Comparison of ENCODE assay signal across 9 cellular contexts in the genomic region with DNA sequence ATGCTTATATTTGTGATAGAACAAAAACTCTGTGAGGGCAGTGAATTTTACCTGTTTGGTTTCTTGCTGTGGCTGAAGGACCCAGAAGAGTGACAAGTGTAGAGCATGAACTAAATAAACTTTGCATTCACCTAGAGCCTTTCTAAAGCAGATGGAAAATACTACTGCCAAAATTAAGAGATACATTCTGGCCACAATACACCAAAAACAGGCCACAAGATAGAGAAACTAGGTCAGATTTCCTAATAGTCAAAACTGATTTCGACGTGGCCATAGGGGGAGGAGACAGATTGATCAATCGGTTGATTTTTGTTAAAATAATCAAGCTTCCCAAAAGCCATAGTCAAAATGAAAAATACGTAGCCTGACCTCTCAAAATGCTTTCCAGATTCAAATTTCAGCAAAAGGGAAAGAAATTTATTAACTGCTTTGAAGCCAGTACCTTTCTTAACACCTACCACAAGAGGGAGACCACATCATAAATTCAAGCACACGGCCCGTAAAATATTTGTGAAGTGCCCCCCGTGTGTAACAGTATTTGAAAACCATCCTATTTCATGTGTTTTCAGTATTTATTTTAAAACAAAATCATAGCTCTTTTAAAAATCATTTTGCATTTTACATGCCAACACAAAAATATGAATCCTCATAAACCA.
DNase-seq lines count a peak whose midpoint lies in the region; ATAC-seq and TF ChIP-seq lines count a peak whose summit lies in the region.
"Had no signal": no experiment of that assay in that cellular context is flagged by ENCODE, and none has a peak within 500 bp of the region (broad histone marks: within the 10 kb centered on the region; RNA-seq: fewer than 3 reads in every experiment).

No MANE protein-coding gene starts in this region.

- no peak overlapping the region for H2AFZ ChIP-seq in SU-DHL-6 (ENCODE audit: low read depth, low read length, severe bottlenecking)

- peak; percentile 25; the same call in 1 of the 2 replicates for TF ChIP-seq RAD21 in Ishikawa (IDR thresholded peaks at IDR 0.05; ENCODE audit: low read depth)

- WGBS in lower leg skin, 2 donors: 37 to 38% methylated on average over 7 of the region's 7 CpGs

- no peaks in the 10 kb centered on the region for H3K36me3 ChIP-seq in SU-DHL-6 (ENCODE audit: low read length)
- H3K36me3 ChIP-seq: neutrophil had no signal

- no peaks in the 10 kb centered on the region for H3K79me2 ChIP-seq in SU-DHL-6 (ENCODE audit: insufficient read depth, low read length)

- intact Hi-C loops in lower leg skin (cut with DNase I; ENCODE audit: low total_unique reads): loop anchor here (2.0 kb wide), 1 partner anchor 27 kb away; no protein-coding TSS in a partner anchor

- no peaks in the 10 kb centered on the region for H3K9me3 ChIP-seq in SU-DHL-6 (ENCODE audit: insufficient read depth, low read length)
- H3K9me3 ChIP-seq: neutrophil had no signal

- H4K20me1 ChIP-seq in SU-DHL-6 (ENCODE audit: low read depth, low read length): no peaks in the 10 kb centered on the region

- H3K27ac ChIP-seq in C4-2B: no peak overlapping the region
- no peak overlapping the region for H3K27ac ChIP-seq in SU-DHL-6 (ENCODE audit: low read depth, low read length)
- H3K27ac ChIP-seq: neutrophil had no signal

- H3K4me3 ChIP-seq in SU-DHL-6 (ENCODE audit: insufficient read depth, low read length, poor library complexity, severe bottlenecking): no peak overlapping the region
- H3K4me3 ChIP-seq in lower leg skin (ENCODE audit: low read depth, poor library complexity, severe bottlenecking): no peak overlapping the region

- ATAC-seq in HG02981 (IDR thresholded peaks at IDR 0.05; ENCODE audit: unreplicated experiment) (no peak), GM19395 (IDR thresholded peaks at IDR 0.05; ENCODE audit: unreplicated experiment) (no peak), HG02678 (IDR thresholded peaks at IDR 0.05; ENCODE audit: unreplicated experiment) (no peak)

- TF ChIP-seq CTCF in C4-2B (conservative IDR thresholded peaks at IDR 0.05) (peak; percentile 22), SU-DHL-6 (IDR thresholded peaks at IDR 0.05; ENCODE audit: insufficient read depth, low read length, poor library complexity, severe bottlenecking) (peak; percentile 20), lower leg skin (IDR thresholded peaks at IDR 0.05) (no peak)

- no peak for TF ChIP-seq POLR2A in lower leg skin (IDR thresholded peaks at IDR 0.05)

- DNase-seq in iris pigment epithelial cell (ENCODE audit: low read depth) (peak; percentile 36), lower leg skin (ENCODE audit: low spot score in 2 of 2) (no peak)

- no peaks in the 10 kb centered on the region for H3F3A ChIP-seq in SU-DHL-6 (ENCODE audit: insufficient read depth)

- no peak overlapping the region for H3K9ac ChIP-seq in SU-DHL-6 (ENCODE audit: low read length)

- H3K27me3 ChIP-seq in SU-DHL-6 (ENCODE audit: low read length): no peaks in the 10 kb centered on the region

- H3K9me2 ChIP-seq in SU-DHL-6 (replicated peaks; ENCODE audit: insufficient read depth, low read length): no peaks in the 10 kb centered on the region

- TF ChIP-seq EP300 in Ishikawa (IDR thresholded peaks at IDR 0.05; ENCODE audit: borderline replicate concordance): no peak

- H3K4me2 ChIP-seq in SU-DHL-6 (ENCODE audit: low read depth, low read length, poor library complexity, severe bottlenecking): no peak overlapping the region

TF ChIP-seq in Ishikawa, 13 proteins besides CTCF, POLR2A, EP300 and RAD21:
- TF ChIP-seq, protein P1, sequence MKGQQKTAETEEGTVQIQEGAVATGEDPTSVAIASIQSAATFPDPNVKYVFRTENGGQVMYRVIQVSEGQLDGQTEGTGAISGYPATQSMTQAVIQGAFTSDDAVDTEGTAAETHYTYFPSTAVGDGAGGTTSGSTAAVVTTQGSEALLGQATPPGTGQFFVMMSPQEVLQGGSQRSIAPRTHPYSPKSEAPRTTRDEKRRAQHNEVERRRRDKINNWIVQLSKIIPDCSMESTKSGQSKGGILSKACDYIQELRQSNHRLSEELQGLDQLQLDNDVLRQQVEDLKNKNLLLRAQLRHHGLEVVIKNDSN (IDR thresholded peaks at IDR 0.05): no peak
- no peak for TF ChIP-seq CREB1 (IDR thresholded peaks at IDR 0.05; ENCODE audit: low read depth)
- TF ChIP-seq, protein P2, sequence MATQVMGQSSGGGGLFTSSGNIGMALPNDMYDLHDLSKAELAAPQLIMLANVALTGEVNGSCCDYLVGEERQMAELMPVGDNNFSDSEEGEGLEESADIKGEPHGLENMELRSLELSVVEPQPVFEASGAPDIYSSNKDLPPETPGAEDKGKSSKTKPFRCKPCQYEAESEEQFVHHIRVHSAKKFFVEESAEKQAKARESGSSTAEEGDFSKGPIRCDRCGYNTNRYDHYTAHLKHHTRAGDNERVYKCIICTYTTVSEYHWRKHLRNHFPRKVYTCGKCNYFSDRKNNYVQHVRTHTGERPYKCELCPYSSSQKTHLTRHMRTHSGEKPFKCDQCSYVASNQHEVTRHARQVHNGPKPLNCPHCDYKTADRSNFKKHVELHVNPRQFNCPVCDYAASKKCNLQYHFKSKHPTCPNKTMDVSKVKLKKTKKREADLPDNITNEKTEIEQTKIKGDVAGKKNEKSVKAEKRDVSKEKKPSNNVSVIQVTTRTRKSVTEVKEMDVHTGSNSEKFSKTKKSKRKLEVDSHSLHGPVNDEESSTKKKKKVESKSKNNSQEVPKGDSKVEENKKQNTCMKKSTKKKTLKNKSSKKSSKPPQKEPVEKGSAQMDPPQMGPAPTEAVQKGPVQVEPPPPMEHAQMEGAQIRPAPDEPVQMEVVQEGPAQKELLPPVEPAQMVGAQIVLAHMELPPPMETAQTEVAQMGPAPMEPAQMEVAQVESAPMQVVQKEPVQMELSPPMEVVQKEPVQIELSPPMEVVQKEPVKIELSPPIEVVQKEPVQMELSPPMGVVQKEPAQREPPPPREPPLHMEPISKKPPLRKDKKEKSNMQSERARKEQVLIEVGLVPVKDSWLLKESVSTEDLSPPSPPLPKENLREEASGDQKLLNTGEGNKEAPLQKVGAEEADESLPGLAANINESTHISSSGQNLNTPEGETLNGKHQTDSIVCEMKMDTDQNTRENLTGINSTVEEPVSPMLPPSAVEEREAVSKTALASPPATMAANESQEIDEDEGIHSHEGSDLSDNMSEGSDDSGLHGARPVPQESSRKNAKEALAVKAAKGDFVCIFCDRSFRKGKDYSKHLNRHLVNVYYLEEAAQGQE (IDR thresholded peaks at IDR 0.05; ENCODE audit: low read depth): no peak
- TF ChIP-seq FOXM1 (IDR thresholded peaks at IDR 0.05; ENCODE audit: borderline replicate concordance, low read depth): no peak
- TF ChIP-seq TEAD4 (IDR thresholded peaks at IDR 0.05): no peak
- TF ChIP-seq, protein P3, sequence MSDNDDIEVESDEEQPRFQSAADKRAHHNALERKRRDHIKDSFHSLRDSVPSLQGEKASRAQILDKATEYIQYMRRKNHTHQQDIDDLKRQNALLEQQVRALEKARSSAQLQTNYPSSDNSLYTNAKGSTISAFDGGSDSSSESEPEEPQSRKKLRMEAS (IDR thresholded peaks at IDR 0.05): no peak
- no peak for TF ChIP-seq TAF1 (IDR thresholded peaks at IDR 0.05; ENCODE audit: low read depth)
- no peak for TF ChIP-seq NFIC (IDR thresholded peaks at IDR 0.05)
- no peak for TF ChIP-seq YY1 (IDR thresholded peaks at IDR 0.05; ENCODE audit: low read depth)
- TF ChIP-seq EGR1 (IDR thresholded peaks at IDR 0.05): no peak

Comparison
In these comparisons a context has a peak if more than half of its experiments do, and no peak if none do; other contexts are left out.
1. CTCF ChIP-seq: peak in C4-2B (single experiment) and SU-DHL-6 (single experiment); none in lower leg skin (0 of 3).